8 cellular contexts compared by ENCODE assay signal in the genomic region with DNA sequence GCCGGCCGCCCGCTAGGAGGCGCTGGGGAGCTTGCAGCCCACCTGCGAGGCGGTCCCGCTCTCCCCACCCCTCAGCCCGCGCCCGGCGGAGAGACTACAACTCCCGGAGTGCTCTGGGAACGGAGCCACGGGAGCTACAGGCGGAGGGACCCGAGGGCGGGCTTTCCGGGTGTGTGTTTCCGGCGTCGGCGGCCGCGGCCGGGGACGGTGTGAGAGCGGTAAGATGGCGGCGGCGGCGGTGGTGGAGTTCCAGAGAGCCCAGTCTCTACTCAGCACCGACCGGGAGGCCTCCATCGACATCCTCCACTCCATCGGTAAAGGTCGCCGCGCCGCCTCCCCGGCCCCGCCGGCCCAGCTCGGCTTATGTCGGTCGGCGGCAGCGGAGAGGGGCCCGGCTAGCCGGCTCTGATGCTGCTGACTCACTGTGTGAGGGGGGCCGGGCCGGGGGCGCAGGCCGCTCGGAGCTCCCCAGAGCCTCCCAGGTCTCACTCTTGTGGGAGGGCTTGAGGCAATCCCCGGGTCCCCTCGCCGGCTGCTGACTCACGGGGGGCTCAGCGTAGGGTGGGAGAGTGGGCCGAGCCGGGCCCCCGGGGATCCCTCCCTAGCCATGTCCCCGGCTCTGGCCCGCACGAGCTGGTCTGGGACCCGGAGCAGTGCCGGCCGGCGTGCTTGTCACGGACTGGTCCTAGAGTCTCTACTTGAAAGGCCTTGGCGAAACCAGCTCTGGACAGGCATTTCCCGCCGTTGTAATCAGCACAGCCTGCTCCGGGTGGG. TPM values are rescaled to one million over a fixed set of nuclear protein-coding genes. Genes with fewer than 3 reads are reported as not detected.
A peak's percentile ranks its signal among the peaks of the same experiment; 100 is the strongest.
DNase-seq lines count a peak whose midpoint lies in the region; ATAC-seq lines count a peak whose summit lies in the region.

TSS of gene PSMD11 (plus strand) at position 210 of the 774 bp plus-strand sequence. CDS start at position 224, 14 bp downstream.

- intact Hi-C loops in naive thymus-derived CD4-positive, alpha-beta T cell (cut with micrococcal nuclease), result loop anchor here (1.0 to 5.0 kb wide), 11 partner anchors 16 to 1968 kb away; partner anchors contain the start of genes ZNF207 (in 2 of the 2), C17orf75 (in 1 of the 2), CDK5R1 (in 1 of the 2) and GOSR1 (in 1 of the 2)

- DNase-seq in EH (ENCODE audit: low read depth), result peak; percentile 96
- DNase-seq in GM23248, result peak; percentile 100
- peak; percentile 96 for DNase-seq in LHCN-M2 (ENCODE audit: low read depth)
- peak; percentile 98 for DNase-seq in RPMI8226
- peak; percentile 98 to 99 for DNase-seq in activated T-helper 1 cell treated with anti-CD3 and anti-CD28 coated beads, Interleukin-2, amount 50 U/mL, for 16 hours (ENCODE audit: low read depth in 1 of 2, low spot score in 1 of 2)
- DNase-seq in fibroblast of gingiva (ENCODE audit: low read depth), result peak; percentile 94
- peak; percentile 98 to 100 (median 99) for DNase-seq in naive thymus-derived CD4-positive, alpha-beta T cell
- peak; percentile 97 for DNase-seq in stimulated activated naive B cell treated with anti-CD40 and anti-IgM and Interleukin-4, amounts not matched to agents 10 μg/mL and 1 μg/mL and 100 μg/mL, for 72 hours

- H3K4me2 ChIP-seq in GM23248 (ENCODE audit: unreplicated experiment), result peak within 1 kb of the TSS; percentile 95

- H3K4me3 ChIP-seq in GM23248, result peak within 1 kb of the TSS; percentile 100
- H3K4me3 ChIP-seq in naive thymus-derived CD4-positive, alpha-beta T cell (ENCODE audit: low read length), result peak within 1 kb of the TSS; percentile 80

- H2AFZ ChIP-seq in GM23248, result peak within 1 kb of the TSS; percentile 99

- H3K9me3 Mint-ChIP-seq in naive thymus-derived CD4-positive, alpha-beta T cell, result no peaks in the 10 kb centered on the region
- H3K9me3 Mint-ChIP-seq in stimulated activated naive B cell treated with anti-CD40 and anti-IgM and Interleukin-4, amounts not matched to agents 10 μg/mL and 1 μg/mL and 100 μg/mL, for 72 hours, result no peaks in the 10 kb centered on the region

- peak within 1 kb of the TSS; percentile 90 for H3K27ac ChIP-seq in GM23248
- H3K27ac ChIP-seq in naive thymus-derived CD4-positive, alpha-beta T cell (ENCODE audit: low read depth, low read length), result peak within 1 kb of the TSS; percentile 94

- peaks cover 0 to 23% (median 0%) of the 10 kb centered on the region in 5 donors for H3K27me3 Mint-ChIP-seq in naive thymus-derived CD4-positive, alpha-beta T cell
- H3K27me3 Mint-ChIP-seq in stimulated activated naive B cell treated with anti-CD40 and anti-IgM and Interleukin-4, amounts not matched to agents 10 μg/mL and 1 μg/mL and 100 μg/mL, for 72 hours, result peaks cover 0 to 6% of the 10 kb centered on the region in 2 donors

- peak within 1 kb of the TSS; percentile 78 to 93 (median 86) for H3K4me3 Mint-ChIP-seq in naive thymus-derived CD4-positive, alpha-beta T cell
- peak within 1 kb of the TSS; percentile 91 to 96 for H3K4me3 Mint-ChIP-seq in stimulated activated naive B cell treated with anti-CD40 and anti-IgM and Interleukin-4, amounts not matched to agents 10 μg/mL and 1 μg/mL and 100 μg/mL, for 72 hours

- H3K9me3 ChIP-seq in GM23248 (ENCODE audit: low read depth), result no peaks in the 10 kb centered on the region
- no peaks in the 10 kb centered on the region for H3K9me3 ChIP-seq in naive thymus-derived CD4-positive, alpha-beta T cell (ENCODE audit: control insufficient read depth in 2 of 3, low read length in 3 of 3)

- no peaks in the 10 kb centered on the region for H3K9me2 ChIP-seq in GM23248 (ENCODE audit: insufficient read depth)

- H3K27me3 ChIP-seq in GM23248 (replicated peaks; ENCODE audit: insufficient read depth), result no peaks in the 10 kb centered on the region
- H3K27me3 ChIP-seq in naive thymus-derived CD4-positive, alpha-beta T cell (ENCODE audit: control insufficient read depth in 2 of 2, insufficient read depth in 2 of 2, low read length in 2 of 2), result no peaks in the 10 kb centered on the region

- peaks cover 16% of the 10 kb centered on the region; the same call in 1 of the 2 replicates for H3K36me3 ChIP-seq in GM23248 (ENCODE audit: low read depth)
- H3K36me3 ChIP-seq in naive thymus-derived CD4-positive, alpha-beta T cell (ENCODE audit: control insufficient read depth in 2 of 3, insufficient read depth in 3 of 3, low read length in 3 of 3), result peaks cover 4 to 22% (median 9%) of the 10 kb centered on the region in 3 experiments

- POLR2A ChIA-PET in naive thymus-derived CD4-positive, alpha-beta T cell (lab: Charles Lee), result interaction anchor here (0.6 to 1.7 kb wide), 15 partner anchors 9 to 957 kb away, joined by 3 to 9 read pairs (median 3); partner anchors contain the start of genes C17orf75 and ZNF207

- peaks cover 24% of the 10 kb centered on the region for H3F3A ChIP-seq in GM23248 (ENCODE audit: insufficient read depth)

- peak; percentile 99 for ATAC-seq in naive thymus-derived CD4-positive, alpha-beta T cell
- peak; percentile 95 to 97 for ATAC-seq in stimulated activated naive B cell treated with anti-CD40 and anti-IgM and Interleukin-4, amounts not matched to agents 10 μg/mL and 1 μg/mL and 100 μg/mL, for 72 hours (replicated peaks)

- in situ Hi-C loops in GM23248 (cut with MboI), result no loop called here

- peaks cover 21% of the 10 kb centered on the region for H3K4me1 ChIP-seq in GM23248 (ENCODE audit: insufficient read depth)
- peaks cover 13 to 14% of the 10 kb centered on the region in 2 donors for H3K4me1 ChIP-seq in naive thymus-derived CD4-positive, alpha-beta T cell (ENCODE audit: control insufficient read depth in 2 of 2, insufficient read depth in 2 of 2, low read length in 2 of 2)

- peaks cover 50% of the 10 kb centered on the region for H3K79me2 ChIP-seq in GM23248 (ENCODE audit: insufficient read depth)

- peak within 1 kb of the TSS; percentile 97 for H3K9ac ChIP-seq in GM23248

- CTCF ChIA-PET in naive thymus-derived CD4-positive, alpha-beta T cell (lab: Charles Lee), result interaction anchor here (0.7 to 1.8 kb wide), 7 partner anchors 10 to 433 kb away, joined by 3 to 20 read pairs (median 4); no protein-coding TSS in a partner anchor

- H4K20me1 ChIP-seq in GM23248 (ENCODE audit: insufficient read depth), result peaks cover 14% of the 10 kb centered on the region

- peak within 1 kb of the TSS; percentile 52 to 83 (median 78) for H3K27ac Mint-ChIP-seq in naive thymus-derived CD4-positive, alpha-beta T cell
- H3K27ac Mint-ChIP-seq in stimulated activated naive B cell treated with anti-CD40 and anti-IgM and Interleukin-4, amounts not matched to agents 10 μg/mL and 1 μg/mL and 100 μg/mL, for 72 hours, result peak within 1 kb of the TSS; percentile 95

- peaks cover 1 to 15% (median 13%) of the 10 kb centered on the region in 5 donors for H3K36me3 Mint-ChIP-seq in naive thymus-derived CD4-positive, alpha-beta T cell
- H3K36me3 Mint-ChIP-seq in stimulated activated naive B cell treated with anti-CD40 and anti-IgM and Interleukin-4, amounts not matched to agents 10 μg/mL and 1 μg/mL and 100 μg/mL, for 72 hours, result peaks cover 10 to 23% of the 10 kb centered on the region in 2 donors

- 1 to 2% methylated on average over 45 to 68 of the region's 74 CpGs for WGBS in GM23248 (ENCODE audit: low coverage in 1 of 2, low lambda C conversion rate in 2 of 2, missing lambda C conversion rate in 2 of 2), 2 experiments

- H3K4me1 Mint-ChIP-seq in naive thymus-derived CD4-positive, alpha-beta T cell, result peaks cover 25 to 46% (median 36%) of the 10 kb centered on the region in 7 donors
- peaks cover 16 to 33% of the 10 kb centered on the region in 2 donors for H3K4me1 Mint-ChIP-seq in stimulated activated naive B cell treated with anti-CD40 and anti-IgM and Interleukin-4, amounts not matched to agents 10 μg/mL and 1 μg/mL and 100 μg/mL, for 72 hours

RNA-seq across cellular contexts. Expression of gene PSMD11, which starts in this region (rescaled TPM):
- 44.2 and 47.2 TPM in 2 replicates for total RNA-seq in GM23248 (2014; rRNA removed; shearing (Covaris generic))
- 156 and 158 TPM in 2 replicates for polyA plus RNA-seq in GM23248 (2016; fragmentation: Nextera tagmentation; extraction: Ambion mirVana)
- 96.0 and 100.0 TPM in 2 replicates for total RNA-seq in LHCN-M2 (2014; rRNA removed)
- polyA plus RNA-seq in LHCN-M2 (2012), result 95.3 TPM
- total RNA-seq in naive thymus-derived CD4-positive, alpha-beta T cell, result 100 to 1,000 TPM in 1 of 5 experiments, 10 to 100 TPM in 4; 60.1 to 112 (median 67.5) TPM
- polyA plus RNA-seq in naive thymus-derived CD4-positive, alpha-beta T cell, result 100 to 1,000 TPM; 102 to 103 TPM

Comparison
In these comparisons a context has a peak if more than half of its experiments do, and no peak if none do; other contexts are left out.
1. Peak in every context shown above with its lines: DNase-seq, ATAC-seq, H3K4me3 ChIP-seq and H3K27ac ChIP-seq.